In the genomic region with DNA sequence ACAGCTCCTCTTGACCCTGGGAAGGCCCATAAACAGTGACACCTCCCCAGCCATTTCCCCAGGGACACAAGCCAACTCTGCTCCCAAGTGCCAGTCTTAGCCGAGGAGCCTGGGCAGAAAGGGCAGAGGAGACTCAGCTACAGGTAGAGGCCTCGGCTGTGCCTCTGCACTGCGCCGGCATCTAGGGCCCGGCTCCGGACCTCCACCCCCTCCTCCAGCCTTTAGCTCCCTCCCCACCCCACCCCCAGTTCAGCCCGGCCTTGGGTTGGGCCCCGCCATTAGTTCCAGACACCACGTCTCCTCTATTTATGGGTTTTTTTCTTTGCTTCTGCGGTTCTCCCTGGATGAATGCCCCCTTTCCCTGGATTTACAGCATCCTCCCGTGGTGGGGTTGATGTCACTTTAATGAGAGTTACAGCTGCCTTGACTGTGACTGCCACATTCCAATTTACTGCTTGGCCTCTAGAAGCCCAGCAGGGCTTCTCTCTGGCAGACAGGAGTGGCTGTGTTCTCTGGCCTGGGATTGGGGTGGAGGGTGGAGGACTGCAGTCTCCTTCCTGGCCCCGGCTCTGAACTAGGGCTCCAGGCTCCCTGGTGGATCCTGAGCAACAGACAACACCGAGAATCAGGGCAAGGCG, we compare ENCODE assay signal across 1 cellular context.
TF ChIP-seq lines count a peak whose summit lies in the region.

No MANE protein-coding gene starts in this region.

TF ChIP-seq in HEK293, 187 proteins besides CTCF, POLR2A, EP300 and RAD21 (continued from another document):
- TF ChIP-seq ZNF341 (tag by site-specific recombination; IDR thresholded peaks at IDR 0.05; ENCODE audit: low read depth) (0 out of 2 replicates have a peak, but pooled peaks have one; percentile 24), ZBTB8A (tag by site-specific recombination; IDR thresholded peaks at IDR 0.05) (0 out of 2 replicates have a peak, but pooled peaks have one; percentile 39)
TF ChIP-seq in HEK293: peak in this region for 18.
